19 cellular contexts compared by ENCODE assay signal in the genomic region with DNA sequence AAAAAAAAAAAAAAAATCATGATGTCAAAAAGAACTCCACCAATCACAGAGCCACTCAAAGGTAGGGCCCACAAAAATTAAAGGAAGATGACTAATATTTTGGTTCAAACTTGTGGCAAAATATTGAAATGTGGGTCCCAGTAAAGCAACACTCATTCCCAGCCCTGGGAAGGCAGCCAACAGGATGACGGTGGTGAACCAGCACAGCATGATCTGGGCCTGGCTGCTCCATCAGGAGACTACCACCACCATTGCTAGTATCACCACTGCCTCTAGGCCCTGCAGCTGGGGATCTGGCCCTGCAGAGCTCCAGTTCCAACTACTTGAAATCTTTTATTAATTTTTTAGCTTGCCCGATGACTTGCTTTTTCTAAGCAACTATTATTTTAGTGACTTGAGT.
DNase-seq lines count a peak whose midpoint lies in the region; ATAC-seq, FAIRE-seq and TF ChIP-seq lines count a peak whose summit lies in the region.
"Had no signal": no experiment of that assay in that cellular context is flagged by ENCODE, and none has a peak within 500 bp of the region (broad histone marks: within the 10 kb centered on the region; RNA-seq: fewer than 3 reads in every experiment).

No MANE protein-coding gene starts in this region.

- no peaks in the 10 kb centered on the region for H3K36me3 ChIP-seq in stomach

- no peak overlapping the region for H3K4me3 Mint-ChIP-seq in activated naive CD8-positive, alpha-beta T cell treated with anti-CD3 and anti-CD28 coated beads, Interleukin-2, amount 50 U/mL, for 24 hours
- H3K4me3 Mint-ChIP-seq in activated naive CD8-positive, alpha-beta T cell treated with anti-CD3 and anti-CD28 coated beads for 36 hours, result no peak overlapping the region
- H3K4me3 Mint-ChIP-seq: CD8-positive, alpha-beta T cell had no signal

- H3K4me3 ChIP-seq in choroid plexus epithelial cell (ENCODE audit: low read depth, low read length) (no peak overlapping the region), stomach (no peak overlapping the region)
- H3K4me3 ChIP-seq: psoas muscle had no signal

- H3K27ac Mint-ChIP-seq in activated naive CD8-positive, alpha-beta T cell treated with anti-CD3 and anti-CD28 coated beads, Interleukin-2, amount 50 U/mL, for 24 hours, result no peak overlapping the region
- no peak overlapping the region for H3K27ac Mint-ChIP-seq in activated naive CD8-positive, alpha-beta T cell treated with anti-CD3 and anti-CD28 coated beads for 36 hours
- H3K27ac Mint-ChIP-seq: CD8-positive, alpha-beta T cell; naive thymus-derived CD4-positive, alpha-beta T cell had no signal

- H3K27ac ChIP-seq in stomach, result no peak overlapping the region
- H3K27ac ChIP-seq: psoas muscle had no signal

- no peak for TF ChIP-seq EP300 in stomach (IDR thresholded peaks at IDR 0.05)

- H3K9me3 ChIP-seq in stomach, result no peaks in the 10 kb centered on the region
- H3K9me3 ChIP-seq: psoas muscle had no signal

- H3K4me1 ChIP-seq in stomach, result peaks cover 0 to 9% (median 0%) of the 10 kb centered on the region in 4 donors
- H3K4me1 ChIP-seq: psoas muscle had no signal

- peak; percentile 43 for ATAC-seq in activated naive CD8-positive, alpha-beta T cell treated with anti-CD3 and anti-CD28 coated beads, Interleukin-2, amount 50 U/mL, for 24 hours
- ATAC-seq: CD8-positive, alpha-beta T cell; naive thymus-derived CD4-positive, alpha-beta T cell; psoas muscle had no signal

- H3K4me1 Mint-ChIP-seq in activated naive CD8-positive, alpha-beta T cell treated with anti-CD3 and anti-CD28 coated beads, Interleukin-2, amount 50 U/mL, for 24 hours, result no peaks in the 10 kb centered on the region
- no peaks in the 10 kb centered on the region for H3K4me1 Mint-ChIP-seq in activated naive CD8-positive, alpha-beta T cell treated with anti-CD3 and anti-CD28 coated beads for 36 hours
- H3K4me1 Mint-ChIP-seq: naive thymus-derived CD4-positive, alpha-beta T cell had no signal

- peaks cover 5% of the 10 kb centered on the region for H3K27me3 Mint-ChIP-seq in activated naive CD8-positive, alpha-beta T cell treated with anti-CD3 and anti-CD28 coated beads, Interleukin-2, amount 50 U/mL, for 24 hours
- H3K27me3 Mint-ChIP-seq in activated naive CD8-positive, alpha-beta T cell treated with anti-CD3 and anti-CD28 coated beads for 36 hours, result peaks cover 24% of the 10 kb centered on the region

- 70 to 81% (median 73%) methylated on average over 2 of the region's 2 CpGs for WGBS in stomach, 5 donors

- TF ChIP-seq CTCF in choroid plexus epithelial cell (conservative IDR thresholded peaks at IDR 0.05; ENCODE audit: low read depth, low read length) (no peak), stomach (IDR thresholded peaks at IDR 0.05) (no peak)

- H3K27me3 ChIP-seq in stomach, result no peaks in the 10 kb centered on the region

- no peaks in the 10 kb centered on the region for H3K36me3 Mint-ChIP-seq in activated naive CD8-positive, alpha-beta T cell treated with anti-CD3 and anti-CD28 coated beads, Interleukin-2, amount 50 U/mL, for 24 hours (ENCODE audit: low read depth)
- H3K36me3 Mint-ChIP-seq in activated naive CD8-positive, alpha-beta T cell treated with anti-CD3 and anti-CD28 coated beads for 36 hours, result no peaks in the 10 kb centered on the region
- H3K36me3 Mint-ChIP-seq: CD8-positive, alpha-beta T cell had no signal

- no peak for TF ChIP-seq POLR2A in stomach (IDR thresholded peaks at IDR 0.05)
- TF ChIP-seq POLR2A in GM12891 (IDR thresholded peaks at IDR 0.05; ENCODE audit: low read depth, low read length), result no peak

- intact Hi-C loops in stomach (cut with DNase I; ENCODE audit: low total_unique reads), result no loop called here

- no peak for FAIRE-seq in GM12891 (lab: Jason Lieb, UNC)
- FAIRE-seq: G401.6, TTC549 had no signal

- no peak for DNase-seq in activated naive CD8-positive, alpha-beta T cell treated with anti-CD3 and anti-CD28 coated beads, Interleukin-2, amount 50 U/mL, for 24 hours
- no peak for DNase-seq in activated naive CD8-positive, alpha-beta T cell treated with anti-CD3 and anti-CD28 coated beads for 36 hours
- DNase-seq in NCI-H69 (lab: John Stamatoyannopoulos, UW) (peak; percentile 13), choroid plexus epithelial cell (ENCODE audit: low read depth) (peak; percentile 92), stomach (peak; percentile 32), NAMALWA (ENCODE audit: low spot score) (no peak), NCI-H748 treated with DMSO at 0.1 percent for 48 hours (lab: John Stamatoyannopoulos, UW) (no peak), GM12891 (ENCODE audit: insufficient read length, low spot score) (no peak)
- DNase-seq: 8988T; activated CD4-positive, alpha-beta T cell treated with anti-CD3 and anti-CD28 coated beads, Interleukin-2, amount 50 U/mL, for 4 hours; activated T-cell treated with anti-CD3 and anti-CD28 coated beads, Interleukin-2, amount 50 U/mL, for 48 hours; CD8-positive, alpha-beta T cell; cortex of kidney; naive thymus-derived CD4-positive, alpha-beta T cell; NCI-H2171 treated with DMSO at 0.1 percent for 48 hours; NK-92 treated with Interleukin-12 subunit alpha and Interleukin-12 subunit beta, amount 100 ng/mL, for 24 hours; psoas muscle had no signal

- H3K9me3 Mint-ChIP-seq in activated naive CD8-positive, alpha-beta T cell treated with anti-CD3 and anti-CD28 coated beads, Interleukin-2, amount 50 U/mL, for 24 hours, result no peaks in the 10 kb centered on the region
- no peaks in the 10 kb centered on the region for H3K9me3 Mint-ChIP-seq in activated naive CD8-positive, alpha-beta T cell treated with anti-CD3 and anti-CD28 coated beads for 36 hours

TF ChIP-seq in GM12891, 5 proteins besides CTCF, POLR2A, EP300 and RAD21:
- TF ChIP-seq PAX5 (IDR thresholded peaks at IDR 0.05; ENCODE audit: insufficient read depth, low read length, severe bottlenecking), result no peak
- no peak for TF ChIP-seq SPI1 (IDR thresholded peaks at IDR 0.05; ENCODE audit: low read depth, low read length)
- no peak for TF ChIP-seq TAF1 (IDR thresholded peaks at IDR 0.05; ENCODE audit: low read depth, low read length)
- no peak for TF ChIP-seq POLR2AphosphoS5 (IDR thresholded peaks at IDR 0.05; ENCODE audit: low read depth, low read length)
- TF ChIP-seq POU2F2 (IDR thresholded peaks at IDR 0.05; ENCODE audit: low read depth, low read length), result no peak

Comparison
In these comparisons a context has a peak if more than half of its experiments do, and no peak if none do; other contexts are left out.
1. DNase-seq: peak in NCI-H69 (single experiment), choroid plexus epithelial cell (single experiment) and stomach (single experiment); none in activated naive CD8-positive, alpha-beta T cell treated with anti-CD3 and anti-CD28 coated beads, Interleukin-2, amount 50 U/mL, for 24 hours (single experiment), activated naive CD8-positive, alpha-beta T cell treated with anti-CD3 and anti-CD28 coated beads for 36 hours (single experiment), NAMALWA (single experiment), NCI-H748 treated with DMSO at 0.1 percent for 48 hours (single experiment) and GM12891 (single experiment).